2 cellular contexts compared by ENCODE assay signal in genomic region chr12:50732591-50732990, GRCh38.
A peak's percentile ranks its signal among the peaks of the same experiment; 100 is the strongest.
TF ChIP-seq lines count a peak whose summit lies in the region.

No MANE protein-coding gene starts in this region.

TF ChIP-seq in IMR-90, 13 proteins besides CTCF, POLR2A, EP300 and RAD21:
- peak; percentile 100 for TF ChIP-seq CEBPB (IDR thresholded peaks at IDR 0.05; ENCODE audit: low read depth, low read length)
- peak; percentile 50 for TF ChIP-seq MAFK (IDR thresholded peaks at IDR 0.05; ENCODE audit: low read depth, low read length)
- TF ChIP-seq SMC3 (IDR thresholded peaks at IDR 0.05; ENCODE audit: low read depth, low read length): no peak
- no peak for TF ChIP-seq USF2 (IDR thresholded peaks at IDR 0.05; ENCODE audit: low read depth, low read length)
- TF ChIP-seq MXI1 (IDR thresholded peaks at IDR 0.05; ENCODE audit: borderline replicate concordance, low read depth, low read length): no peak
- peak; percentile 80 for TF ChIP-seq FOS (IDR thresholded peaks at IDR 0.05; ENCODE audit: low read depth, low read length)
- TF ChIP-seq MAZ (IDR thresholded peaks at IDR 0.05; ENCODE audit: borderline replicate concordance, low read depth, low read length): no peak
- no peak for TF ChIP-seq CHD1 (IDR thresholded peaks at IDR 0.05; ENCODE audit: low read depth, low read length)
- TF ChIP-seq RCOR1 (IDR thresholded peaks at IDR 0.05; ENCODE audit: insufficient replicate concordance, low read length): no peak
- no peak for TF ChIP-seq RFX5 (IDR thresholded peaks at IDR 0.05; ENCODE audit: low read depth, low read length)
- peak; percentile 58 for TF ChIP-seq BHLHE40 (IDR thresholded peaks at IDR 0.05; ENCODE audit: low read depth, low read length)
- TF ChIP-seq ELK1 (IDR thresholded peaks at IDR 0.05; ENCODE audit: borderline replicate concordance, low read depth, low read length): no peak
- TF ChIP-seq NFE2L2 (IDR thresholded peaks at IDR 0.05; ENCODE audit: low read depth, low read length): peak; percentile 82

TF ChIP-seq in GM12891, 5 proteins besides CTCF, POLR2A, EP300 and RAD21:
- no peak for TF ChIP-seq POU2F2 (IDR thresholded peaks at IDR 0.05; ENCODE audit: low read depth, low read length)
- TF ChIP-seq SPI1 (IDR thresholded peaks at IDR 0.05; ENCODE audit: low read depth, low read length): no peak
- TF ChIP-seq TAF1 (IDR thresholded peaks at IDR 0.05; ENCODE audit: low read depth, low read length): no peak
- no peak for TF ChIP-seq POLR2AphosphoS5 (IDR thresholded peaks at IDR 0.05; ENCODE audit: low read depth, low read length)
- TF ChIP-seq PAX5 (IDR thresholded peaks at IDR 0.05; ENCODE audit: insufficient read depth, low read length, severe bottlenecking): no peak
